ENCODE assay signal across 1 cellular context in genomic region chr1:112402682-112403643, GRCh38.
TF ChIP-seq lines count a peak whose summit lies in the region.

No MANE protein-coding gene starts in this region.

TF ChIP-seq in GM23338, 12 proteins besides CTCF, POLR2A, EP300 and RAD21 (continued from another document):
- TF ChIP-seq REST (IDR thresholded peaks at IDR 0.05; ENCODE audit: unreplicated experiment) (no peak), JUNB (IDR thresholded peaks at IDR 0.05; ENCODE audit: unreplicated experiment) (no peak), EZH2 (IDR thresholded peaks at IDR 0.05; ENCODE audit: low read depth, unreplicated experiment) (no peak), ETS1 (IDR thresholded peaks at IDR 0.05) (no peak), ZNF331 (CRISPR knock-in tag; IDR thresholded peaks at IDR 0.05; ENCODE audit: low read depth) (no peak), ZNF114 (CRISPR knock-in tag; IDR thresholded peaks at IDR 0.05) (no peak), EZH2phosphoT487 (IDR thresholded peaks at IDR 0.05; ENCODE audit: unreplicated experiment) (no peak), CREB1 (CRISPR knock-in tag; IDR thresholded peaks at IDR 0.05; ENCODE audit: low read depth) (no peak), POLR2AphosphoS5 (IDR thresholded peaks at IDR 0.05; ENCODE audit: low read depth) (no peak)
